Comparison of ENCODE assay signal across 1 cellular context in the genomic region with DNA sequence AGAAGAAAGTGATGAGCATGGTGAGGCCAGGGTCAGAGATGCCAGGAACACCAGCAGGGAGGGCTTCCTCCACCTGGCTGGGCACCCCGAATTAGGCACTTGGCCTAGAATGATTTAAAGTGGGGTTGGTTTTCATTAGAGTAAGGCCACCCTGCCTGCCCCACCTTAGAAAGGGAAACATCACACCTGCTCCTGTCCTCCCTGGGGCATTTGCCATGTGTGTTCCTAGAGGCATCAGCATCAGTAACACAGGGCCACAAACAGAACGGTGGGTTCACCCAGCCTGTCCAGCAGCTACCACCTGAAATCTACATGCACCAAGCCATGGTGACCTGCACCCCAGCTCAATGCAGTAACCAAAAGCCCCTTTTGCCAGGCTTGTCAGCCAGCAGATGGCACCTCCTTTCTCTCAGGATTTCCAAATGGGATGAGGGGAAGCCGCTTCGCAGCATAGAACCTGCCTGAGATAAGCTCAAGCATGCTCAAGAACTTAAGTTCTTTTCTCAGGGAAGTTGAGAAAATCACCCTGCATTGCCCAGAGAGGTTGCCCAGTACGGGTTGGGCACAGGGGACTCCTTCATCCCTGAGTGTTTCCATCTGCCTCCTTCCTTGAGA.
TF ChIP-seq lines count a peak whose summit lies in the region.

No MANE protein-coding gene starts in this region.

TF ChIP-seq in SK-N-SH treated with all-trans-retinoic acid at 6 μM for 48 hours, 23 proteins besides CTCF, POLR2A, EP300 and RAD21 (continued from another document):
- TF ChIP-seq ZNF70 (CRISPR knock-in tag; IDR thresholded peaks at IDR 0.05) (no peak), ZC3H10 (CRISPR knock-in tag; IDR thresholded peaks at IDR 0.05) (no peak)
